Comparison of ENCODE assay signal across 10 cellular contexts in the genomic region with DNA sequence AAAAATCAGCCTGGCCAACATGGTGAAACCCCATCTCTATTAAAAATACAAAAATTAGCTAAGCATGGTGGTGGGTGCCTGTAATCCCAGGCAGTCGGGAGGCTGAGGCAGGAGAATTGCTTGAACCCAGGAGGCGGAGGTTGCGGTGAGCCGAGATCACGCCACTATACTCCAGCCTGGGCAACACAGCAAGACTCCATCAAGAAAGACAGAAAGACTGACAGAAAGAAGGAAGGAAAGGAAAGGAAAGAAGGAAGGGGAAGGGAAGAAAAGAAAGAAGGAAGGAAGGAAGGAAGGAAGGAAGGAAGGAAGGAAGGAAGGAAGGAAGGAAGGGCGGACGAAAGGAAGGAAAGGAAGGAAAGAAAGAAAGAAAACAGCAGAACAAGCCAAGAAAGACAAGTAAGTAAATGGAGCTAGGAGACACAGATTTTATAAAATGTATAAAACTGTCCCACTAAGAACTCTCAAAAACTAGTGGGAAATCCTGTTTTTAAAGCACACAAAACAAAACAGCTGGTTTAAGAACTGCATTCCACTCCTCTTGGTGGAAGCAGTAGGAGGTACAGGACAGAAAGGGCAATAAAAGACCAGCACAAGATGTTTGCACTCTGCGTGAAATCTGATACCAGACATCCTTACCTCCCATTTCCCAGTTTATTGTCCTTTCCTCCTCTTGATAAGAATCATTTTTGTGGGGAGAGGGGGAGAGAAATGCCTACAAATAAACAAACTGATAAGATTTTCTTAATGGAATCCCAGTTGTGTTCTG. TPM values are rescaled to one million over a fixed set of nuclear protein-coding genes. Genes with fewer than 3 reads are reported as not detected.
DNase-seq lines count a peak whose midpoint lies in the region; ATAC-seq and TF ChIP-seq lines count a peak whose summit lies in the region.
"Had no signal": no experiment of that assay in that cellular context is flagged by ENCODE, and none has a peak within 500 bp of the region (broad histone marks: within the 10 kb centered on the region; RNA-seq: fewer than 3 reads in every experiment).

No MANE protein-coding gene starts in this region.

- no peak overlapping the region; the same call in 1 of the 2 replicates for H3K4me3 ChIP-seq in HFF-Myc (replicated peaks; ENCODE audit: low read depth, low read length)
- H3K4me3 ChIP-seq in Panc1 (ENCODE audit: low read depth in 2 of 2, low read length in 2 of 2): 0 out of 4 replicates have a peak overlapping the region, but pooled peaks of 1 of the 2 experiments have one; percentile 9
- no peak overlapping the region for H3K4me3 ChIP-seq in thyroid gland (replicated peaks in 1 of 3)
- no peak overlapping the region for H3K4me3 ChIP-seq in effector memory CD4-positive, alpha-beta T cell (ENCODE audit: insufficient read depth, low read depth, low read length, poor library complexity, severe bottlenecking)
- H3K4me3 ChIP-seq: GM12878 had no signal

- H3K27ac ChIP-seq in Panc1 (ENCODE audit: low read length) (peak overlapping the region; percentile 86), thyroid gland (peak overlapping the region; percentile 34 to 56 (median 45))
- H3K27ac ChIP-seq in effector memory CD4-positive, alpha-beta T cell (ENCODE audit: insufficient read depth, low read length, poor library complexity, severe bottlenecking): no peak overlapping the region
- H3K27ac ChIP-seq: HL-60 had no signal

- in situ Hi-C loops in Panc1 (cut with HindIII; ENCODE audit: low pct_unique_long_range_greater_than_20kb, low sequenced_read_pairs): no loop called here

- intact Hi-C loops in Panc1 (cut with micrococcal nuclease; ENCODE audit: unreplicated experiment): no loop called here
- intact Hi-C loops in thyroid gland (cut with DNase I): no loop called here

- ATAC-seq in Panc1: peak; percentile 76
- no peak for ATAC-seq in GM21526 (IDR thresholded peaks at IDR 0.05; ENCODE audit: low FRiP score, unreplicated experiment)
- ATAC-seq in HG02763 (IDR thresholded peaks at IDR 0.05; ENCODE audit: unreplicated experiment): no peak
- ATAC-seq: activated CD4-positive, CD25-positive, alpha-beta regulatory T cell treated with anti-CD3 and anti-CD28 coated beads, Interleukin-2, amount 50 U/mL, for 24 hours had no signal

- H3K4me1 ChIP-seq in Panc1 (ENCODE audit: control insufficient read depth, insufficient read depth, low read length): peaks cover 83% of the 10 kb centered on the region
- peaks cover 35 to 55% of the 10 kb centered on the region in 2 donors for H3K4me1 ChIP-seq in thyroid gland
- H3K4me1 ChIP-seq in effector memory CD4-positive, alpha-beta T cell (ENCODE audit: control insufficient read depth, insufficient read depth, low read length, poor library complexity, severe bottlenecking): no peaks in the 10 kb centered on the region

- H3K27me3 ChIP-seq in Panc1 (ENCODE audit: control insufficient read depth, insufficient read depth, low read length) (no peaks in the 10 kb centered on the region), thyroid gland (no peaks in the 10 kb centered on the region)
- H3K27me3 ChIP-seq in effector memory CD4-positive, alpha-beta T cell (replicated peaks; ENCODE audit: control insufficient read depth, insufficient read depth, low read length, poor library complexity, severe bottlenecking): no peaks in the 10 kb centered on the region

- WGBS in thyroid gland, 2 donors: 86 to 87% methylated on average over 8 of the region's 8 CpGs

- no peak for TF ChIP-seq CTCF in HFF-Myc (IDR thresholded peaks at IDR 0.05; ENCODE audit: low read depth, low read length, missing control alignments)
- no peak for TF ChIP-seq CTCF in Panc1 (IDR thresholded peaks at IDR 0.05)
- TF ChIP-seq CTCF in thyroid gland (IDR thresholded peaks at IDR 0.05): peak in 1 of 6 experiments; percentile 11

- CTCF ChIA-PET in Panc1 (lab: Charles Lee): interaction anchor here (0.6 kb wide), 1 partner anchor 15 kb away, joined by 6 read pairs; no protein-coding TSS in a partner anchor

- POLR2A ChIA-PET in Panc1 (lab: Charles Lee): interaction anchor here (0.6 kb wide), 1 partner anchor 11 kb away, joined by 3 read pairs; no protein-coding TSS in a partner anchor

- peak; percentile 78 for DNase-seq in HFF-Myc (ENCODE audit: extremely low read depth, low read depth)
- DNase-seq in Panc1 (ENCODE audit: low read depth, low spot score): no peak
- DNase-seq in fibroblast of peridontal ligament (ENCODE audit: extremely low read depth): peak; percentile 53
- no peak for DNase-seq in thyroid gland
- no peak for DNase-seq in effector memory CD4-positive, alpha-beta T cell

- H3K36me3 ChIP-seq in Panc1 (ENCODE audit: control insufficient read depth, insufficient read depth, low read length): no peaks in the 10 kb centered on the region
- no peaks in the 10 kb centered on the region for H3K36me3 ChIP-seq in thyroid gland
- no peaks in the 10 kb centered on the region for H3K36me3 ChIP-seq in effector memory CD4-positive, alpha-beta T cell (ENCODE audit: control insufficient read depth, insufficient read depth, low read length)

- no peak for TF ChIP-seq POLR2A in thyroid gland (IDR thresholded peaks at IDR 0.05)

- H3K9me3 ChIP-seq in Panc1 (ENCODE audit: control insufficient read depth, insufficient read depth, low read depth, low read length) (no peaks in the 10 kb centered on the region), thyroid gland (no peaks in the 10 kb centered on the region)
- no peaks in the 10 kb centered on the region for H3K9me3 ChIP-seq in effector memory CD4-positive, alpha-beta T cell (ENCODE audit: control insufficient read depth, low read length)

- BruUV-seq in Panc1 (replicated peaks; lab: Mats Ljungman, UMichigan): no TSS peak

RNA-seq across cellular contexts. Expression of a gene that starts 46.7 kb away (rescaled TPM):
- total RNA-seq in Panc1 (2021; ENCODE audit: unreplicated experiment) (71.9 TPM), thyroid gland (10 to 100 TPM; 49.2 to 89.6 (median 71.0) TPM)
- 68.6 TPM for polyA plus RNA-seq in Panc1 (2012; ENCODE audit: insufficient read length)

Comparison
In these comparisons a context has a peak if more than half of its experiments do, and no peak if none do; other contexts are left out.
1. DNase-seq: peak in HFF-Myc (single experiment) and fibroblast of peridontal ligament (single experiment); none in Panc1 (single experiment), thyroid gland (0 of 2) and effector memory CD4-positive, alpha-beta T cell (0 of 3).